ENCODE assay signal across 4 cellular contexts in genomic region chr5:180781900-180782326, GRCh38. TPM values are rescaled to one million over a fixed set of nuclear protein-coding genes. Genes with fewer than 3 reads are reported as not detected.
"Had no signal": no experiment of that assay in that cellular context is flagged by ENCODE, and none has a peak within 500 bp of the region (broad histone marks: within the 10 kb centered on the region; RNA-seq: fewer than 3 reads in every experiment).

No MANE protein-coding gene starts in this region.

RNA-seq across cellular contexts. Expression of gene OR2Y1, which starts 42.1 kb away (rescaled TPM):
- total RNA-seq: NCI-H460, PC-3, SK-MEL-5 had no signal
- polyA plus RNA-seq: SK-N-SH had no signal
